In genomic region chr20:11204926-11205768, GRCh38 we compare ENCODE assay signal across 9 cellular contexts.
DNase-seq lines count a peak whose midpoint lies in the region; ATAC-seq and TF ChIP-seq lines count a peak whose summit lies in the region.
"Had no signal": no experiment of that assay in that cellular context is flagged by ENCODE, and none has a peak within 500 bp of the region (broad histone marks: within the 10 kb centered on the region; RNA-seq: fewer than 3 reads in every experiment).

No MANE protein-coding gene starts in this region.

- peaks cover 26% of the 10 kb centered on the region for H3K4me1 Mint-ChIP-seq in type B pancreatic cell (ENCODE audit: unreplicated experiment)

- no peak overlapping the region for H3K27ac Mint-ChIP-seq in type B pancreatic cell

- no peak overlapping the region for H3K9ac ChIP-seq in NT2/D1 (ENCODE audit: insufficient read length, low read depth)
- H3K9ac ChIP-seq: BLaER1 treated with 17β-estradiol and CSF1 and Interleukin-3, amounts not matched to agents 10 nM and 100 nM had no signal

- DNase-seq in NCI-H2081 (lab: John Stamatoyannopoulos, UW) (peak; percentile 17 to 57), NCI-H2081 treated with DMSO at 0.1 percent for 48 hours (lab: John Stamatoyannopoulos, UW) (no peak), HK-2 (ENCODE audit: unreplicated experiment) (peak; percentile 58), NT2/D1 (ENCODE audit: low read depth, low spot score) (peak; percentile 66), T47D (ENCODE audit: low read depth in 1 of 2, low spot score in 1 of 2) (peak; percentile 11 to 71), kidney glomerular epithelial cell (lab: John Stamatoyannopoulos, UW) (peak; percentile 76), type B pancreatic cell (ENCODE audit: extremely low spot score, unreplicated experiment) (no peak)

- H3K27me3 Mint-ChIP-seq in type B pancreatic cell, result peaks cover 12% of the 10 kb centered on the region

- H3K4me3 ChIP-seq in NT2/D1 (ENCODE audit: insufficient read length, low read depth), result no peak overlapping the region
- H3K4me3 ChIP-seq: BLaER1 treated with 17β-estradiol and CSF1 and Interleukin-3, amounts not matched to agents 10 nM and 100 nM had no signal

- H3K36me3 ChIP-seq in NT2/D1 (ENCODE audit: insufficient read depth, insufficient read length, low read length), result no peaks in the 10 kb centered on the region
- H3K36me3 ChIP-seq: BLaER1 treated with 17β-estradiol and CSF1 and Interleukin-3, amounts not matched to agents 10 nM and 100 nM had no signal

- ATAC-seq in GM21381 (IDR thresholded peaks at IDR 0.05; ENCODE audit: unreplicated experiment), result peak; percentile 86

- H3K4me3 Mint-ChIP-seq in type B pancreatic cell, result no peak overlapping the region

- no peaks in the 10 kb centered on the region for H3K9me3 Mint-ChIP-seq in type B pancreatic cell

- no peaks in the 10 kb centered on the region for H3K36me3 Mint-ChIP-seq in type B pancreatic cell

- in situ Hi-C loops in T47D (cut with HindIII; ENCODE audit: low pct_unique_long_range_greater_than_20kb, low sequenced_read_pairs), result no loop called here

- H3K4me1 ChIP-seq in NT2/D1 (ENCODE audit: insufficient read depth, insufficient read length), result no peaks in the 10 kb centered on the region
- H3K4me1 ChIP-seq: BLaER1 treated with 17β-estradiol and CSF1 and Interleukin-3, amounts not matched to agents 10 nM and 100 nM had no signal

- no peaks in the 10 kb centered on the region for H3K9me3 ChIP-seq in NT2/D1 (ENCODE audit: insufficient read depth, low read length)
- H3K9me3 ChIP-seq: BLaER1 treated with 17β-estradiol and CSF1 and Interleukin-3, amounts not matched to agents 10 nM and 100 nM had no signal

- H3K27me3 ChIP-seq in NT2/D1 (ENCODE audit: insufficient read depth, insufficient read length), result no peaks in the 10 kb centered on the region
- H3K27me3 ChIP-seq: BLaER1 treated with 17β-estradiol and CSF1 and Interleukin-3, amounts not matched to agents 10 nM and 100 nM had no signal

- peak; percentile 83 for TF ChIP-seq CTCF in type B pancreatic cell (conservative IDR thresholded peaks at IDR 0.05)

Comparison
In these comparisons a context has a peak if more than half of its experiments do, and no peak if none do; other contexts are left out.
1. DNase-seq: peak in NCI-H2081 (2 of 2), HK-2 (single experiment), NT2/D1 (single experiment), T47D (2 of 2) and kidney glomerular epithelial cell (single experiment); none in NCI-H2081 treated with DMSO at 0.1 percent for 48 hours (single experiment) and type B pancreatic cell (single experiment).